ENCODE assay signal across 8 cellular contexts in the genomic region with DNA sequence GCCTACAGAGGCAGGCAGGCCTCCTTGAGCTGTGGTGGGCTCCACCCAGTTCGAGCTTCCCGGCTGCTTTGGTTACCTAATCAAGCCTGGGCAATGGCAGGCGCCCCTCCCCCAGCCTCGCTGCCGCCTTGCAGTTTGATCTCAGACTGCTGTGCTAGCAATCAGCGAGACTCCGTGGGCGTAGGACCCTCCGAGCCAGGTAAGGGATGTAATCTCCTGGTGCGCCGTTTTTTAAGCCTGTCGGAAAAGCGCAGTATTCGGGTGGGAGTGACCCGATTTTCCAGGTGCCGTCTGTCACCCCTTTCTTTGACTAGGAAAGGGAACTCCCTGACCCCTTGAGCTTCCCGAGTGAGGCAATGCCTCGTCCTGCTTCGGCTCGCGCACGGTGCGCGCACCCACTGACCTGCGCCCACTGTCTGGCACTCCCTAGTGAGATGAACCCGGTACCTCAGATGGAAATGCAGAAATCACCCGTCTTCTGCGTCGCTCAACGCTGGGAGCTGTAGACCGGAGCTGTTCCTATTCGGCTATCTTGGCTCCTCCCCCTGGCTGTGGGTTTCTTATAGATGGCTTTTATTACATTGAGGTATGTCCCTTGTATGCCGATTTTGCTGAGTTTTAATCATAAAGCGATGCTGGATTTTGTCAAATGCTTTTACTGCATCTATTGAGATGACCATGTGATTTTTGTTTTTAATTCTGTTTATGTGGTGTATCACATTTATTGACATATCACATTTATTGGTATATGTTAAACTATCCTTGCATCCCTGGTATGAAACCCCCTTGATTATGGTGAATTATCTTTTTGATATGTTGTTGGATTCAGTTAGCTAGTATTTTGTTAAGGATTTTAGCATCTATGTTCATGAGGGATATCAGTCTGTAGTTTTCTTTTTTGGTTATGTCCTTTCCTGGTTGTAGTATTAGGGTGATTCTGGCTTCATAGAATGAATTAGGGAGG. TPM values are rescaled to one million over a fixed set of nuclear protein-coding genes. Genes with fewer than 3 reads are reported as not detected.
DNase-seq lines count a peak whose midpoint lies in the region; ATAC-seq and TF ChIP-seq lines count a peak whose summit lies in the region.
"Not testable (repeated sequence)": the region's sequence is repeated elsewhere in the genome, so short reads cannot be mapped to it uniquely, and the experiment has no call there.

No MANE protein-coding gene starts in this region.

- not testable (repeated sequence) for H3K27me3 Mint-ChIP-seq in HFFc6 (ENCODE audit: insufficient read depth); activated B cell treated with CpG ODN at 0.5 μM for 24 hours; activated naive CD8-positive, alpha-beta T cell treated with anti-CD3 and anti-CD28 coated beads for 36 hours; memory B cell

- peak overlapping the region; percentile 77 for H3K4me3 Mint-ChIP-seq in HFFc6
- peak overlapping the region; percentile 90 for H3K4me3 Mint-ChIP-seq in activated B cell treated with CpG ODN at 0.5 μM for 24 hours
- peak overlapping the region; percentile 85 for H3K4me3 Mint-ChIP-seq in activated naive CD8-positive, alpha-beta T cell treated with anti-CD3 and anti-CD28 coated beads for 36 hours
- H3K4me3 Mint-ChIP-seq in memory B cell = peak overlapping the region; percentile 91

- peaks cover 27% of the 10 kb centered on the region for H3K36me3 Mint-ChIP-seq in HFFc6 (ENCODE audit: low read depth)
- not testable (repeated sequence) for H3K36me3 Mint-ChIP-seq in activated B cell treated with CpG ODN at 0.5 μM for 24 hours (ENCODE audit: low read depth); memory B cell
- peaks cover 22% of the 10 kb centered on the region for H3K36me3 Mint-ChIP-seq in activated naive CD8-positive, alpha-beta T cell treated with anti-CD3 and anti-CD28 coated beads for 36 hours

- H3K4me3 ChIP-seq in ACC112 (ENCODE audit: low read depth, low read length) (peak overlapping the region; percentile 47; the same call in 1 of the 2 replicates), fibroblast of mammary gland (ENCODE audit: control insufficient read depth, low read depth, low read length) (peak overlapping the region; percentile 12)

- ATAC-seq in activated B cell treated with CpG ODN at 0.5 μM for 24 hours (ENCODE audit: low read depth) (peak; percentile 75), memory B cell (ENCODE audit: low read depth) (peak; percentile 88)

- not testable (repeated sequence) for TF ChIP-seq CTCF in HFFc6 (IDR thresholded peaks at IDR 0.05); activated B cell treated with CpG ODN at 0.5 μM for 24 hours (IDR thresholded peaks at IDR 0.05); fibroblast of mammary gland (conservative IDR thresholded peaks at IDR 0.05; ENCODE audit: control insufficient read depth, insufficient read depth, low read depth, low read length)

- H3K9me3 Mint-ChIP-seq in HFFc6 = peaks cover 54% of the 10 kb centered on the region
- H3K9me3 Mint-ChIP-seq in activated B cell treated with CpG ODN at 0.5 μM for 24 hours, memory B cell: not testable (repeated sequence)
- H3K9me3 Mint-ChIP-seq in activated naive CD8-positive, alpha-beta T cell treated with anti-CD3 and anti-CD28 coated beads for 36 hours = peaks cover 23% of the 10 kb centered on the region

- POLR2A ChIA-PET in activated B cell treated with CpG ODN at 0.5 μM for 24 hours (lab: Charles Lee) = interaction anchor here (0.6 to 1.0 kb wide), 2 partner anchors 18 to 122 kb away, joined by 3 read pairs; a partner anchor contains a TSS

- not testable (repeated sequence) for H3K27ac Mint-ChIP-seq in HFFc6
- H3K27ac Mint-ChIP-seq in activated B cell treated with CpG ODN at 0.5 μM for 24 hours (peak overlapping the region; percentile 72), memory B cell (peak overlapping the region; percentile 88)
- peak overlapping the region; percentile 82 for H3K27ac Mint-ChIP-seq in activated naive CD8-positive, alpha-beta T cell treated with anti-CD3 and anti-CD28 coated beads for 36 hours

- H2AFZ ChIP-seq in ACC112 (ENCODE audit: low read length, unreplicated experiment) = not testable (repeated sequence)

- H3K79me2 ChIP-seq in ACC112 (ENCODE audit: control insufficient read depth, insufficient read depth, low read length, unreplicated experiment) = not testable (repeated sequence)

- H3K27ac ChIP-seq in ACC112 (ENCODE audit: low read depth, low read length) = not testable (repeated sequence)

- DNase-seq in HFFc6 = not testable (repeated sequence)
- DNase-seq in NCI-H82 (lab: John Stamatoyannopoulos, UW) = peak; percentile 65
- DNase-seq in activated B cell treated with CpG ODN at 0.5 μM for 24 hours = peak; percentile 34
- peak; percentile 63 for DNase-seq in activated naive CD8-positive, alpha-beta T cell treated with anti-CD3 and anti-CD28 coated beads for 36 hours
- DNase-seq in fibroblast of mammary gland (ENCODE audit: low read depth) = peak; percentile 16
- peak; percentile 40 to 48 for DNase-seq in memory B cell (ENCODE audit: low spot score in 2 of 2)
- DNase-seq in stimulated activated CD4-positive, alpha-beta T cell treated with anti-CD3 and anti-CD28 coated beads, Interleukin-15, amount 100 ng/mL, for 24 hours = peak; percentile 78

- H3K36me3 ChIP-seq in ACC112 (ENCODE audit: insufficient read depth, low read length) = not testable (repeated sequence)

- not testable (repeated sequence) for H3K27me3 ChIP-seq in ACC112 (ENCODE audit: insufficient read depth, low read length)

- H3K4me1 ChIP-seq in ACC112 (ENCODE audit: control insufficient read depth, insufficient read depth, low read length, unreplicated experiment) = not testable (repeated sequence)

- intact Hi-C loops in activated B cell treated with CpG ODN at 0.5 μM for 24 hours (cut with micrococcal nuclease) = loop anchor here (5.0 kb wide), 1 partner anchor 122 kb away; a partner anchor contains a TSS

- not testable (repeated sequence) for H3K4me1 Mint-ChIP-seq in HFFc6 (ENCODE audit: low read depth)
- peaks cover 12% of the 10 kb centered on the region for H3K4me1 Mint-ChIP-seq in activated B cell treated with CpG ODN at 0.5 μM for 24 hours
- peaks cover 21% of the 10 kb centered on the region for H3K4me1 Mint-ChIP-seq in activated naive CD8-positive, alpha-beta T cell treated with anti-CD3 and anti-CD28 coated beads for 36 hours
- H3K4me1 Mint-ChIP-seq in memory B cell = peaks cover 13% of the 10 kb centered on the region

- CTCF ChIA-PET in activated B cell treated with CpG ODN at 0.5 μM for 24 hours (lab: Charles Lee) = interaction anchor here (1.1 to 1.2 kb wide), 2 partner anchors 15 kb away, joined by 3 to 4 read pairs; no protein-coding TSS in a partner anchor

RNA-seq across cellular contexts. Expression of a gene that starts 43.4 kb away (rescaled TPM):
- total RNA-seq in HFFc6 (2021; fragmentation: NEBNext Ultra II Directional; extraction: Animal tissue kit (Norgen Biotek cat#: 25700)) = 10 to 100 TPM; 62.6 to 90.9 (median 84.9) TPM
- total RNA-seq in activated B cell treated with CpG ODN at 0.5 μM for 24 hours = 9.8 and 11.2 TPM in 2 replicates
- total RNA-seq in activated naive CD8-positive, alpha-beta T cell treated with anti-CD3 and anti-CD28 coated beads for 36 hours = 1 to 10 TPM; 8.7 to 8.9 TPM
